ENCODE assay signal across 1 cellular context in the genomic region with DNA sequence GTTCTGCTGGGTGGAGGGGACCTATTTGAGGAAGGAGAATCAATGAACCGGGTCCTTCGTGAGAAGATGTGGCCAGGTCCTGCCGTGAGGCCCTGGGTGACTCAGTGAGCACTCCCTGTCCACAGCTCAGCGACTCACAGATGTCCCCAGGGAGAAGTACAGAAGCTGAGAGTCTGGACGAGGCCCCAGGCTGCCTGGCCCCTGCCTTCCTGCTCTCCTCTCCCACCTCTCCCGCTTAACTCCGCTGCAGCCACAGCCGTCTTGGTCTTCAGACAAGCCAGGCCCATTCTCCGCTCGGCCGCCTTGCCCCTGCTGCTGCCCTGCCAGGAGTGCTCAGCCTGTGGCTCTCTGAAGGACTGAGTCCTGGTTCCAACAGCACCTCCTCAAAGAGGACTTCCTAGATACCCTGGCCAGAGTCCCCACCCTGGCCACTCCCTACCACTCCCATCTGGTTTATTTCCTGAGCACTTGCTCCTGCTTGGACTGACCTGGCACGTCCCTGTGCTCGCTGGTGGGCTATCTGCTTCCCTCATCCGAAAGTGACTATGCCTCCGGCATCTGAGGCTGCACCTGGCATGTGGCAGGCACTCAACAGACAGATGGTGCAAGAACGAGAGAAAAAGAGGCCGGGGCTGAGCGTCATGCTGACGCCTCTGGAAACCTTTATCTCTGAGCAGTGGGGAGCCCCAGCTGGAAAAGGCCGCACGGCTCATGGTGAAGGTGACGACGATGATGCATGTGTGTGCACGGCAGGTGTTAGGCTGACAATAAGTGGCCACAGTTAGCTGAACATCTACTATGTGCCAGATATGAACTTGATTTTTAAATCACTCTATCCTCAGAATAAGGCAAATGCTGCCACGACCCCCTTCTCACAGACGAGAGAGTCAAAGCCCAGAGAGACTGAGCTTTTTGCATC.
TF ChIP-seq lines count a peak whose summit lies in the region.

No MANE protein-coding gene starts in this region.

TF ChIP-seq in WTC11, 78 proteins besides CTCF, POLR2A, EP300 and RAD21 (continued from another document):
- TF ChIP-seq, protein P1, sequence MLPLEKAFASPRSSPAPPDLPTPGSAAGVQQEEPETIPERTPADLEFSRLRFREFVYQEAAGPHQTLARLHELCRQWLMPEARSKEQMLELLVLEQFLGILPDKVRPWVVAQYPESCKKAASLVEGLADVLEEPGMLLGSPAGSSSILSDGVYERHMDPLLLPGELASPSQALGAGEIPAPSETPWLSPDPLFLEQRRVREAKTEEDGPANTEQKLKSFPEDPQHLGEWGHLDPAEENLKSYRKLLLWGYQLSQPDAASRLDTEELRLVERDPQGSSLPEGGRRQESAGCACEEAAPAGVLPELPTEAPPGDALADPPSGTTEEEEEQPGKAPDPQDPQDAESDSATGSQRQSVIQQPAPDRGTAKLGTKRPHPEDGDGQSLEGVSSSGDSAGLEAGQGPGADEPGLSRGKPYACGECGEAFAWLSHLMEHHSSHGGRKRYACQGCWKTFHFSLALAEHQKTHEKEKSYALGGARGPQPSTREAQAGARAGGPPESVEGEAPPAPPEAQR (CRISPR knock-in tag; IDR thresholded peaks at IDR 0.05) = no peak
- TF ChIP-seq SMAD4 (CRISPR knock-in tag; IDR thresholded peaks at IDR 0.05) (no peak), JUN (CRISPR knock-in tag; IDR thresholded peaks at IDR 0.05) (no peak), SOX15 (CRISPR knock-in tag; IDR thresholded peaks at IDR 0.05) (no peak)
TF ChIP-seq in WTC11: peak in this region for 0.
